ENCODE assay signal across 24 cellular contexts in the genomic region with DNA sequence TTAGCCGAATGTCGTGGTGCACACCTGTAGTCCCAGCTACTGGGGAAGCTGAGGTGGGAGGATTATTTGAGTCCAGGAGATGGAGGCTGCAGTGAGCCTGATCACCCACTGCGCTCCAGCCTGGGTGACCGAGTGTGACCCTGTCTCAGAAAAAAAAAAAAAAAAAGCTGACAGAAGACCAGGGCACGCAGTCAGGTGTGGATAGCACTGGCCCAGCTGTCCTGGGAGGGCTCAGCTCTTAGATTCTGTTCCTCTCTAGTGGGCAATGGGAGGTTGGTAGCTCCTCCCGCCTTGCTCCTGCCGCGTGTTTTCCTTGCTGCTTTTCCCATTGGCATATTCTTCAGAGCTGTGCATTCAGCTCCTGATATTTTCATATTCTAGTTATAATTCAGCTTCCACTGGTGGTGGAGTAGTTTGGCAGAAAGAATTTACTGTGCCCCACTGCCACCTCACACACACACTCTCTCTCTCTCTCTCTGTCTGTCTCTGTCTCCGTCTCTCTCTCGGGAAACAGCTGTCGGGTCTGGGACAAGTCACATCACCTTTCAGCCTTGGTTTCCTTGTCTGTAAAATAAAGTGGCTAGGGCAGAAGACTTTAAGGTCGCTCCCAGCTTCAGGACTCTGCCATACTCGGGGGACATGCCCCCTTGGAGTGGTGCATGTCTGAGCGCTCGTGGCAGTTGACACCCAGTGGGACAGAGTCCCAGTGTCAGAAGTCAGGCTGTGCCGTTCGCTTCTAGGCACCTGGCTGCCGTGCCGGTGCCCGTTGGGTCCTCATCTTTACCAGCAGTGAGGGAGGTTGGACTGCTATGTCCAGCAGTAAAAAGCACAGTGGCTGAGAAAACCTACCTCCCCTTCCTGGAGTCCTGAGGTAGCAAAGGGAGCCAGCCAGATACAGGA. TPM values are rescaled to one million over a fixed set of nuclear protein-coding genes. Genes with fewer than 3 reads are reported as not detected.
DNase-seq lines count a peak whose midpoint lies in the region; ATAC-seq and TF ChIP-seq lines count a peak whose summit lies in the region.
"Had no signal": no experiment of that assay in that cellular context is flagged by ENCODE, and none has a peak within 500 bp of the region (broad histone marks: within the 10 kb centered on the region; RNA-seq: fewer than 3 reads in every experiment).

No MANE protein-coding gene starts in this region.

- H3K4me1 ChIP-seq in IMR-90 (ENCODE audit: control insufficient read depth, insufficient read depth, low read length) (peaks cover 30% of the 10 kb centered on the region), neuronal stem cell (ENCODE audit: control insufficient read depth in 2 of 2, insufficient read depth in 1 of 2, low read depth in 1 of 2, low read length in 2 of 2) (peaks cover 39 to 42% of the 10 kb centered on the region in 2 donors), left ventricle myocardium inferior (peaks cover 77% of the 10 kb centered on the region)

- dilution Hi-C loops in IMR-90 (cut with HindIII; ENCODE audit: low sequenced_read_pairs, unreplicated experiment): no loop called here

- peaks cover 27 to 77% of the 10 kb centered on the region in 2 experiments for H3K79me1 ChIP-seq in IMR-90 (ENCODE audit: low read depth in 1 of 2, low read length in 2 of 2)
- H3K79me1 ChIP-seq in neuronal stem cell (ENCODE audit: low read depth, low read length): no peaks in the 10 kb centered on the region

- H3K4ac ChIP-seq in IMR-90 (ENCODE audit: low read depth, low read length) (no peak overlapping the region), neuronal stem cell (ENCODE audit: low read length) (no peak overlapping the region)

- H2BK120ac ChIP-seq in IMR-90 (ENCODE audit: low read depth, low read length) (no peak overlapping the region), neuronal stem cell (ENCODE audit: low read depth, low read length) (no peak overlapping the region)

- H3K14ac ChIP-seq in IMR-90 (replicated peaks; ENCODE audit: low read depth, low read length) (no peak overlapping the region), neuronal stem cell (ENCODE audit: low read length) (no peak overlapping the region)

- H4K8ac ChIP-seq in IMR-90 (ENCODE audit: low read depth in 2 of 2, low read length in 2 of 2): no peak overlapping the region
- no peak overlapping the region for H4K8ac ChIP-seq in neuronal stem cell (ENCODE audit: low read depth, low read length)

- H3K9ac ChIP-seq in IMR-90 (ENCODE audit: low read depth, low read length) (no peak overlapping the region), neuronal stem cell (ENCODE audit: low read depth, low read length, poor library complexity) (no peak overlapping the region)
- H3K9ac ChIP-seq: BLaER1 had no signal

- H2BK5ac ChIP-seq in IMR-90 (ENCODE audit: low read depth, low read length, poor library complexity, severe bottlenecking) (no peak overlapping the region), neuronal stem cell (ENCODE audit: low read length) (no peak overlapping the region)

- H3K9me3 ChIP-seq in IMR-90 (ENCODE audit: control insufficient read depth, insufficient read depth, low read length) (no peaks in the 10 kb centered on the region), neuronal stem cell (replicated peaks in 1 of 2; ENCODE audit: control insufficient read depth in 2 of 2, insufficient read depth in 1 of 2, low read depth in 1 of 2, low read length in 2 of 2) (no peaks in the 10 kb centered on the region), left ventricle myocardium inferior (replicated peaks) (no peaks in the 10 kb centered on the region)
- H3K9me3 ChIP-seq: BLaER1, heart left ventricle, sigmoid colon had no signal

- H3K9me3 Mint-ChIP-seq in chondrocyte (ENCODE audit: low read depth): no peaks in the 10 kb centered on the region
- H3K9me3 Mint-ChIP-seq: mesothelial cell of epicardium; natural killer cell treated with Interleukin-12 subunit alpha and Interleukin-12 subunit beta and Interleukin-15 and Interleukin-18, amount 100 ng/mL, for 72 hours had no signal

- no peak overlapping the region for H3K4me2 ChIP-seq in IMR-90 (ENCODE audit: low read depth, low read length)
- no peak overlapping the region for H3K4me2 ChIP-seq in neuronal stem cell (ENCODE audit: insufficient read depth, low read length, poor library complexity, severe bottlenecking)
- H3K4me2 ChIP-seq: BLaER1 had no signal

- H3K27me3 ChIP-seq in IMR-90 (ENCODE audit: control insufficient read depth, insufficient read depth, low read length) (no peaks in the 10 kb centered on the region), neuronal stem cell (ENCODE audit: control insufficient read depth in 3 of 3, insufficient read depth in 3 of 3, low read depth in 1 of 3, low read length in 3 of 3) (no peaks in the 10 kb centered on the region), left ventricle myocardium inferior (ENCODE audit: low read depth) (no peaks in the 10 kb centered on the region)
- H3K27me3 ChIP-seq: BLaER1, cardiac muscle cell, heart left ventricle, sigmoid colon had no signal

- no peak overlapping the region for H4K5ac ChIP-seq in IMR-90 (ENCODE audit: low read depth, low read length)

- intact Hi-C loops in IMR-90 (cut with micrococcal nuclease) (no loop called here), left ventricle myocardium inferior (cut with micrococcal nuclease) (no loop called here)

- no peak for TF ChIP-seq RAD21 in IMR-90 (IDR thresholded peaks at IDR 0.05; ENCODE audit: low read length)

- no peaks in the 10 kb centered on the region for H3K36me3 Mint-ChIP-seq in chondrocyte (ENCODE audit: low read depth)
- H3K36me3 Mint-ChIP-seq: mesothelial cell of epicardium; natural killer cell treated with Interleukin-12 subunit alpha and Interleukin-12 subunit beta and Interleukin-15 and Interleukin-18, amount 100 ng/mL, for 72 hours had no signal

- no peak overlapping the region for H2BK12ac ChIP-seq in neuronal stem cell (ENCODE audit: low read length)

- no peak overlapping the region for H2BK15ac ChIP-seq in IMR-90 (ENCODE audit: low read depth, low read length)
- H2BK15ac ChIP-seq in neuronal stem cell (ENCODE audit: low read length): no peak overlapping the region

- H3K36me3 ChIP-seq in IMR-90 (ENCODE audit: control insufficient read depth, insufficient read depth, low read length) (no peaks in the 10 kb centered on the region), neuronal stem cell (replicated peaks in 1 of 2; ENCODE audit: control insufficient read depth in 2 of 2, insufficient read depth in 2 of 2, low read length in 2 of 2) (no peaks in the 10 kb centered on the region), left ventricle myocardium inferior (no peaks in the 10 kb centered on the region)
- H3K36me3 ChIP-seq: BLaER1, cardiac muscle cell, heart left ventricle, sigmoid colon had no signal

- no peaks in the 10 kb centered on the region for H4K20me1 ChIP-seq in IMR-90 (ENCODE audit: insufficient read depth, low read length)
- H4K20me1 ChIP-seq: BLaER1 had no signal

- peak overlapping the region; percentile 46 for H2AK5ac ChIP-seq in IMR-90 (ENCODE audit: low read depth, low read length)
- peak overlapping the region; percentile 20 for H2AK5ac ChIP-seq in neuronal stem cell (ENCODE audit: low read depth, low read length)

- no peak overlapping the region for H3K4me3 Mint-ChIP-seq in chondrocyte (ENCODE audit: unreplicated experiment)
- H3K4me3 Mint-ChIP-seq: mesothelial cell of epicardium; natural killer cell treated with Interleukin-12 subunit alpha and Interleukin-12 subunit beta and Interleukin-15 and Interleukin-18, amount 100 ng/mL, for 72 hours had no signal

- H3K18ac ChIP-seq in IMR-90 (ENCODE audit: low read depth, low read length) (no peak overlapping the region), neuronal stem cell (ENCODE audit: low read length) (no peak overlapping the region)

- in situ Hi-C loops in IMR-90 (cut with MboI; ENCODE audit: low sequenced_read_pairs): no loop called here
- in situ Hi-C loops in ACHN (cut with HindIII; ENCODE audit: low pct_ligation_motif_present, low pct_unique_long_range_greater_than_20kb, low sequenced_read_pairs): no loop called here

- TF ChIP-seq CTCF in IMR-90 (conservative IDR thresholded peaks at IDR 0.05; ENCODE audit: low read depth, low read length) (no peak), chondrocyte (IDR thresholded peaks at IDR 0.05) (no peak), left ventricle myocardium inferior (IDR thresholded peaks at IDR 0.05; ENCODE audit: borderline replicate concordance) (no peak)

- H2AFZ ChIP-seq in IMR-90 (replicated peaks; ENCODE audit: low read length, poor library complexity): peak overlapping the region; percentile 46
- no peak overlapping the region for H2AFZ ChIP-seq in neuronal stem cell (ENCODE audit: low read length)

- H3K4me1 Mint-ChIP-seq in chondrocyte (ENCODE audit: low read depth): peaks cover 72% of the 10 kb centered on the region

- DNase-seq in IMR-90: no peak
- peak; percentile 77 for DNase-seq in chondrocyte (ENCODE audit: low spot score)
- DNase-seq in neuronal stem cell (ENCODE audit: low spot score): no peak
- DNase-seq in ACHN: no peak
- no peak for DNase-seq in left ventricle myocardium inferior
- DNase-seq: activated naive CD4-positive, alpha-beta T cell; activated T-cell treated with anti-CD3 and anti-CD28 coated beads, Interleukin-2, amount 50 U/mL, for 1 hour; COR-L47; dermis blood vessel endothelial cell; DMS79 treated with DMSO at 0.1 percent for 48 hours; heart left ventricle; KBM-7; left cardiac atrium; MV-4-11; NCI-H187 treated with DMSO at 0.1 percent for 48 hours; sigmoid colon; substantia nigra had no signal

- H3K56ac ChIP-seq in IMR-90 (ENCODE audit: extremely low read depth, insufficient read depth, low read length): no peak overlapping the region

- H2AK9ac ChIP-seq in IMR-90 (replicated peaks; ENCODE audit: low read depth, low read length, poor library complexity): no peak overlapping the region

- no peak overlapping the region for H4K91ac ChIP-seq in IMR-90 (ENCODE audit: insufficient read depth, low read depth, low read length)
- H4K91ac ChIP-seq in neuronal stem cell (ENCODE audit: low read depth, low read length, poor library complexity): no peak overlapping the region

- peaks cover 6% of the 10 kb centered on the region; the same call in 1 of the 2 replicates for H3K9me1 ChIP-seq in IMR-90 (ENCODE audit: insufficient read depth, low read length)

- CTCF ChIA-PET in IMR-90 (lab: Yijun Ruan, JAX): interaction anchor here (1.1 kb wide), 1 partner anchor 57 kb away, joined by 4 read pairs; no protein-coding TSS in a partner anchor

- H3K27ac ChIP-seq in IMR-90 (ENCODE audit: insufficient read depth, low read length) (no peak overlapping the region), neuronal stem cell (replicated peaks; ENCODE audit: low read length) (no peak overlapping the region), left ventricle myocardium inferior (replicated peaks) (no peak overlapping the region)
- H3K27ac ChIP-seq: BLaER1, cardiac muscle cell, sigmoid colon had no signal

- peak overlapping the region; percentile 76 for H3K27ac Mint-ChIP-seq in chondrocyte (ENCODE audit: unreplicated experiment)
- H3K27ac Mint-ChIP-seq: mesothelial cell of epicardium; natural killer cell treated with Interleukin-12 subunit alpha and Interleukin-12 subunit beta and Interleukin-15 and Interleukin-18, amount 100 ng/mL, for 72 hours had no signal

- H3K23ac ChIP-seq in IMR-90 (ENCODE audit: low read depth, low read length) (no peak overlapping the region), neuronal stem cell (ENCODE audit: low read depth, low read length, poor library complexity) (no peak overlapping the region)

- POLR2A ChIA-PET in IMR-90 (lab: Charles Lee; ENCODE audit: unreplicated experiment): interaction anchor here (0.6 kb wide), 1 partner anchor 43 kb away, joined by 4 read pairs; a partner anchor contains a TSS

- H3K27me3 Mint-ChIP-seq in chondrocyte (ENCODE audit: low read depth): no peaks in the 10 kb centered on the region

- no TSS peak for BruUV-seq in IMR-90 (replicated peaks; lab: Mats Ljungman, UMichigan)

- peak overlapping the region; percentile 24; the same call in 1 of the 2 replicates for H2BK20ac ChIP-seq in IMR-90 (ENCODE audit: low read depth, low read length)

- no peak for TF ChIP-seq POLR2A in IMR-90 (IDR thresholded peaks at IDR 0.05; ENCODE audit: low read depth, low read length)

- ATAC-seq in IMR-90 (ENCODE audit: low read depth) (no peak), GM21717 (IDR thresholded peaks at IDR 0.05; ENCODE audit: unreplicated experiment) (no peak)
- ATAC-seq: heart left ventricle; left cardiac atrium; natural killer cell treated with Interleukin-12 subunit alpha and Interleukin-12 subunit beta and Interleukin-15 and Interleukin-18, amount 100 ng/mL, for 72 hours had no signal

- WGBS in IMR-90 (ENCODE audit: extremely low coverage in 2 of 2, insufficient read length in 1 of 2), 2 experiments: no CpG with 5 or more reads among the region's 20 CpGs
- no CpG with 5 or more reads among the region's 20 CpGs for WGBS in neuronal stem cell (ENCODE audit: extremely low coverage in 2 of 2, insufficient read length in 2 of 2, insufficient replicate concordance in 1 of 2), 2 donors

- no peak overlapping the region for H3K4me3 ChIP-seq in IMR-90 (ENCODE audit: insufficient read depth, low read depth, low read length)
- no peak overlapping the region for H3K4me3 ChIP-seq in neuronal stem cell (ENCODE audit: low read length in 2 of 2)
- no peak overlapping the region for H3K4me3 ChIP-seq in left ventricle myocardium inferior
- H3K4me3 ChIP-seq: BLaER1, cardiac muscle cell, heart left ventricle, sigmoid colon had no signal

RNA-seq across cellular contexts. Expression of a gene that starts 25.9 kb away (rescaled TPM):
- 0.28 and 0.36 TPM in 2 replicates for total RNA-seq in IMR-90 (2012; rRNA removed)
- 0.40 and 0.65 TPM in 2 replicates for polyA plus RNA-seq in IMR-90 (2012; rRNA removed)
- 0.36 and 0.63 TPM in 2 replicates for polyA plus RNA-seq in IMR-90 (2012; cell fraction: cytosol; rRNA removed)
- 0.29 and 0.38 TPM in 2 replicates for polyA plus RNA-seq in IMR-90 (2012; cell fraction: nucleus; rRNA removed; ENCODE audit: low replicate concordance)
- 0.46 to 0.60 TPM (median 0.54 TPM) in 3 replicates for total RNA-seq in chondrocyte
- not detected for polyA plus RNA-seq in neuronal stem cell (2013, experiment 1 of 2)
- not detected for polyA plus RNA-seq in neuronal stem cell (2013, experiment 2 of 2)
- total RNA-seq in left ventricle myocardium inferior: 969 TPM
- total RNA-seq: A673; cardiac muscle cell; natural killer cell treated with Interleukin-12 subunit alpha and Interleukin-12 subunit beta and Interleukin-15 and Interleukin-18, amount 100 ng/mL, for 72 hours had no signal
- polyA plus RNA-seq: cardiac muscle cell had no signal

RNA-seq across cellular contexts. Expression of a gene that starts 37.5 kb away (rescaled TPM):
- total RNA-seq in IMR-90 (2012; rRNA removed) (0.36 and 0.56 TPM in 2 replicates), chondrocyte (0.12 TPM in 1 of 3 replicates, not detected in the others), left ventricle myocardium inferior (47.1 TPM)
- polyA plus RNA-seq in IMR-90 (2012; rRNA removed): 0.41 and 0.42 TPM in 2 replicates
- polyA plus RNA-seq in IMR-90 (2012; cell fraction: cytosol; rRNA removed): 0.25 and 0.45 TPM in 2 replicates
- 1.2 and 1.4 TPM in 2 replicates for polyA plus RNA-seq in IMR-90 (2012; cell fraction: nucleus; rRNA removed; ENCODE audit: low replicate concordance)
- 0.24 TPM for polyA plus RNA-seq in neuronal stem cell (2013, experiment 1 of 2)
- polyA plus RNA-seq in neuronal stem cell (2013, experiment 2 of 2): 0.24 TPM
- total RNA-seq: A673; natural killer cell treated with Interleukin-12 subunit alpha and Interleukin-12 subunit beta and Interleukin-15 and Interleukin-18, amount 100 ng/mL, for 72 hours had no signal

RNA-seq across cellular contexts. Expression of a gene that starts 42.8 kb away (rescaled TPM):
- total RNA-seq in IMR-90 (2012; rRNA removed) (not detected in 2 replicates), chondrocyte (not detected in 3 replicates), left ventricle myocardium inferior (1.5 TPM)
- not detected in 2 replicates for polyA plus RNA-seq in IMR-90 (2012; rRNA removed)
- polyA plus RNA-seq in IMR-90 (2012; cell fraction: cytosol; rRNA removed): not detected in 2 replicates
- polyA plus RNA-seq in IMR-90 (2012; cell fraction: nucleus; rRNA removed; ENCODE audit: low replicate concordance): 0.13 and 0.14 TPM in 2 replicates
- polyA plus RNA-seq in neuronal stem cell (2013, experiment 1 of 2): not detected
- not detected for polyA plus RNA-seq in neuronal stem cell (2013, experiment 2 of 2)
- total RNA-seq: A673; mesothelial cell of epicardium; natural killer cell treated with Interleukin-12 subunit alpha and Interleukin-12 subunit beta and Interleukin-15 and Interleukin-18, amount 100 ng/mL, for 72 hours; sigmoid colon; urinary bladder had no signal
- polyA plus RNA-seq: cardiac muscle cell, sigmoid colon, urinary bladder had no signal

RNA-seq across cellular contexts. Expression of a gene that starts 48.0 kb away (rescaled TPM):
- total RNA-seq in IMR-90 (2012; rRNA removed): 21.9 TPM in 2 replicates
- polyA plus RNA-seq in IMR-90 (2012; rRNA removed): 44.9 and 57.5 TPM in 2 replicates
- polyA plus RNA-seq in IMR-90 (2012; cell fraction: cytosol; rRNA removed): 57.1 and 67.3 TPM in 2 replicates
- 17.2 and 37.0 TPM in 2 replicates for polyA plus RNA-seq in IMR-90 (2012; cell fraction: nucleus; rRNA removed; ENCODE audit: low replicate concordance)
- total RNA-seq in chondrocyte: 29.3 to 38.2 TPM (median 38.2 TPM) in 3 replicates
- 14.8 TPM for polyA plus RNA-seq in neuronal stem cell (2013, experiment 1 of 2)
- 13.8 TPM for polyA plus RNA-seq in neuronal stem cell (2013, experiment 2 of 2)
- 17.1 TPM for total RNA-seq in left ventricle myocardium inferior

RNA-seq across cellular contexts. Expression of a gene that starts 48.5 kb away (rescaled TPM):
- total RNA-seq in IMR-90 (2012; rRNA removed) (55.3 and 70.1 TPM in 2 replicates), chondrocyte (63.4 to 80.2 TPM (median 66.6 TPM) in 3 replicates), left ventricle myocardium inferior (42.7 TPM)
- 72.7 TPM in 2 replicates for polyA plus RNA-seq in IMR-90 (2012; rRNA removed)
- 36.0 and 61.2 TPM in 2 replicates for polyA plus RNA-seq in IMR-90 (2012; cell fraction: cytosol; rRNA removed)
- 186 and 281 TPM in 2 replicates for polyA plus RNA-seq in IMR-90 (2012; cell fraction: nucleus; rRNA removed; ENCODE audit: low replicate concordance)
- polyA plus RNA-seq in neuronal stem cell (2013, experiment 1 of 2): 105 TPM
- 107 TPM for polyA plus RNA-seq in neuronal stem cell (2013, experiment 2 of 2)

Comparison
In these comparisons a context has a peak if more than half of its experiments do, and no peak if none do; other contexts are left out.
1. RNA of a gene that starts 25.9 kb away (total RNA-seq): 969 TPM in left ventricle myocardium inferior (single experiment); 0.46 to 0.60 TPM in chondrocyte and 0.28 to 0.36 TPM in IMR-90; every median in the first group is over 100 times any median in the second.
2. RNA of a gene that starts 37.5 kb away (total RNA-seq): 47.1 TPM in left ventricle myocardium inferior (single experiment); 0.36 to 0.56 TPM in IMR-90 and 0.12 TPM in chondrocyte; every median in the first group is over 10 times any median in the second.